ENCODE assay signal across 1 cellular context in the genomic region with DNA sequence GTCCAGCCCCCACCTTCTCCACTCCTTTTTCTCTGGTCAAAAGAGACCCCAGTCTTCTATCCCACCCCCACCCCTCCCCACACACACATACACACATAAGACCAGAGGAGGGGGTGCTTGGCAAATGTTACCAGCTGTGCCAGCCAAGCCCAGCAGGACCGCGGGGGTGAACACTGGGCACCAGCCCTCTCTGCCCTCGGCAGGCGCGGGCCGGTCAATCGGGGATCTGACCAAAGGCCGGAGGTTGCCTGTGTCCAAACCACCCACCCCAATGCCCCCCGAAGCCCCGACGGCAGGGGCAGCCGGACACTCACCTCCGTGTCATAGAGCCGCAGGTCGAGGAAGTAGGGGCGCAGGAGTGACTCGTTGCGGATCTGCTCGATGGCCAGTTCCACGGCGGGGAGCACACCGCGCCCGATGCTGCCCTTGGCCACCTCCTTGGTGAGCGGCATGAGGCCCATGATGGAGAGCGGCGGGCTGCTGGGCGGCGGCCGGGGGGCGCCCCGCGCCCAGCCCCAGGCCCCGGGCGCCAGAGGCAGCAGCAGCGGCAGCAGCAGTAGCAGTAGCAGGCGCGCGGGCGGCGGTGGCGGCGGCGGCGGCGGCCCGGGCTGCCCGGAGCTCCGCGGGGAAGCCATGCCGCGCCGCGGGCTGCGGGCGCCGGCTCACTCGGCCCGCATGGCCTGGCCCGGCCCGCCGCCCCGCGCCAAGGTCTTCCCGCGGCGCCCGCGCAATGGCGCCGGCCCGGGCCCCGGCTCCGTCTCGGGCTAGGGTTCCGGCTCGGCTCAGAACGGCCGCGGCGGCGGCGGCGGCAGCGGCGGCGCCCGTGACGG.
TF ChIP-seq lines count a peak whose summit lies in the region.

No MANE protein-coding gene starts in this region.

TF ChIP-seq in K562, 482 proteins besides CTCF, POLR2A, EP300 and RAD21:
- TF ChIP-seq POLR2G (IDR thresholded peaks at IDR 0.05; ENCODE audit: low read depth, low read length): 0 out of 2 replicates have a peak, but pooled peaks have one; percentile 12
- no peak for TF ChIP-seq BRCA1 (IDR thresholded peaks at IDR 0.05)
- TF ChIP-seq BRCA1 (CRISPR knock-in tag; IDR thresholded peaks at IDR 0.05): no peak
